ENCODE assay signal across 8 cellular contexts in the genomic region with DNA sequence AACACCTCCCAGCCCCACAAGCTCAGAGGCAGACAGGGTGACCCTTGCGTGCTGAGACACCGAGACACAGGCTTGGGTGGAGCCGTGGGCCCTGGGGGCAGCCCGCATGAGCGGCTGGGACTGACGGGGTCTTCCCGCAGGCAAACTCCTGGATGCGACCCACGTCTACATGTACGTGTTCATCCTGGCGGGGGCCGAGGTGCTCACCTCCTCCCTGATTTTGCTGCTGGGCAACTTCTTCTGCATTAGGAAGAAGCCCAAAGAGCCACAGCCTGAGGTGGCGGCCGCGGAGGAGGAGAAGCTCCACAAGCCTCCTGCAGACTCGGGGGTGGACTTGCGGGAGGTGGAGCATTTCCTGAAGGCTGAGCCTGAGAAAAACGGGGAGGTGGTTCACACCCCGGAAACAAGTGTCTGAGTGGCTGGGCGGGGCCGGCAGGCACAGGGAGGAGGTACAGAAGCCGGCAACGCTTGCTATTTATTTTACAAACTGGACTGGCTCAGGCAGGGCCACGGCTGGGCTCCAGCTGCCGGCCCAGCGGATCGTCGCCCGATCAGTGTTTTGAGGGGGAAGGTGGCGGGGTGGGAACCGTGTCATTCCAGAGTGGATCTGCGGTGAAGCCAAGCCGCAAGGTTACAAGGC. TPM values are rescaled to one million over a fixed set of nuclear protein-coding genes. Genes with fewer than 3 reads are reported as not detected.
DNase-seq lines count a peak whose midpoint lies in the region; ATAC-seq and TF ChIP-seq lines count a peak whose summit lies in the region.

No MANE protein-coding gene starts in this region.

- intact Hi-C loops in posterior vena cava (cut with DNase I), result no loop called here

- DNase-seq in EL (peak; percentile 80), NCI-H69 (lab: John Stamatoyannopoulos, UW) (peak; percentile 28), activated T-helper 1 cell treated with Interleukin-2 at 50 U/mL for 16 hours (ENCODE audit: low read depth) (peak; percentile 59), fibroblast of peridontal ligament (ENCODE audit: extremely low read depth) (peak; percentile 66), posterior vena cava (ENCODE audit: low spot score) (peak; percentile 92), GM13977 (ENCODE audit: low spot score) (no peak)

- no peak for TF ChIP-seq CTCF in GM13977 (IDR thresholded peaks at IDR 0.05; ENCODE audit: extremely low read depth, insufficient read depth, missing control alignments)

- in situ Hi-C loops in GM13977 (cut with MboI; ENCODE audit: low pct_unique_long_range_greater_than_20kb, low sequenced_read_pairs, unreplicated experiment), result no loop called here

- ATAC-seq in GM18511 (IDR thresholded peaks at IDR 0.05; ENCODE audit: unreplicated experiment) (no peak), GM21529 (IDR thresholded peaks at IDR 0.05; ENCODE audit: unreplicated experiment) (no peak)

RNA-seq across cellular contexts. Expression of a gene that starts 9.8 kb away (rescaled TPM):
- total RNA-seq in posterior vena cava, result 10 to 100 TPM; 53.7 to 65.6 TPM

RNA-seq across cellular contexts. Expression of a gene that starts 26.0 kb away (rescaled TPM):
- total RNA-seq in posterior vena cava, result 10 to 100 TPM; 20.3 to 28.5 TPM

RNA-seq across cellular contexts. Expression of a gene that starts 34.8 kb away (rescaled TPM):
- total RNA-seq in posterior vena cava, result 100 to 1,000 TPM in 1 of 2 donors, 10 to 100 TPM in 1; 93.6 to 103 TPM
